Comparison of ENCODE assay signal across 16 cellular contexts in the genomic region with DNA sequence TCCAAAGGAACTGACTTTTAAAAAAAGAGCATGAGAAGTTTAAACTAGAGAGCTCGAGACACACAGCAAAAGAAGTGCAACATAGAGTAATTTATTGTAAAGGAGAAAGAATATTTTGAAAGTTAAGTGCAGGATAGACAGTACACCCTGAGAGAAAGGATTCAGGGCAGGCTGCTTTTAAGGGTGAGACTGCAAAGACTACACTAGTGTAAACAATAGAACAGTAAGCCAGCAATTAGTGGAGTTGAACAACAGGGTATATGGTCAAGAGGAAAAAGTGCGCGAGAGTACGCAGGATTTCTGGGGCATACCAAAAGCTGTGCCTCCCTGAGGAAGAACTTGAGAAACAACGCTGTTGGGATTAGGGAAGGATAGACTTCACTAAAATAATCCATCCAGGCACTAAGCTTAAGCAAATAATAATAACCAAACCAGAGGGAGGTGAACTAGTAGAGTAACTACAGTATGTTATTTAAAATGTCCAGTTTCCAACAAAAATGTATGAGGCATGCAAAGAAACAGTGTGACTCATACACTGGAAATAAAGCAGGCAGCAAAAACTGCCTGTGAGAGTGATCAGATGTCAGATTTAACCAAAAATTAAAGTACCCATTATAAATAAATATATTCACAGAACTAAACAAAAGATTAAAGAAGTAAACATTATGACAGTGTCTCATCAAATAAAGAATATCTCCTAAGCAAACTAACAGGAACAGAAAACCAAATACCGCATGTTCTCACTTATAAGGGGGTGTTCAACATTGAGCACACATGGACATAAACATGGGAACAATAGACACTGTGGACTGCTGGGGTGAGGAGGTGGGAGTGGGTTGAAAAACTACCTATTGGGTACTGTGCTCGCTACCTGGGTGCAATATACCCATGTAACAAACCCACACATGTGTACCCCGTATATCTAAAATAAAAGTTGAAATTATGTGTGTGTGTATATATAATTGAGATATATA. TPM values are rescaled to one million over a fixed set of nuclear protein-coding genes. Genes with fewer than 3 reads are reported as not detected.
DNase-seq lines count a peak whose midpoint lies in the region; ATAC-seq, FAIRE-seq and TF ChIP-seq lines count a peak whose summit lies in the region.
"Had no signal": no experiment of that assay in that cellular context is flagged by ENCODE, and none has a peak within 500 bp of the region (broad histone marks: within the 10 kb centered on the region; RNA-seq: fewer than 3 reads in every experiment).

No MANE protein-coding gene starts in this region.

- no TSS peak for BruUV-seq in IMR-90 (replicated peaks; lab: Mats Ljungman, UMichigan)

- H3K27me3 ChIP-seq in DND-41 (ENCODE audit: insufficient read depth, low read length, poor library complexity) (no peaks in the 10 kb centered on the region), IMR-90 (ENCODE audit: control insufficient read depth, insufficient read depth, low read length) (no peaks in the 10 kb centered on the region), neuronal stem cell (ENCODE audit: control insufficient read depth in 3 of 3, insufficient read depth in 3 of 3, low read depth in 1 of 3, low read length in 3 of 3) (no peaks in the 10 kb centered on the region)
- H3K27me3 ChIP-seq: gastroesophageal sphincter, pancreas, SJCRH30 had no signal

- H2AK9ac ChIP-seq in IMR-90 (replicated peaks; ENCODE audit: low read depth, low read length, poor library complexity), result no peak overlapping the region

- no peak overlapping the region; the same call in 2 of the 3 replicates for H2BK15ac ChIP-seq in IMR-90 (ENCODE audit: low read depth, low read length)
- no peak overlapping the region for H2BK15ac ChIP-seq in neuronal stem cell (ENCODE audit: low read length)

- no peak overlapping the region for H2BK12ac ChIP-seq in neuronal stem cell (ENCODE audit: low read length)

- no peaks in the 10 kb centered on the region for H3K79me2 ChIP-seq in DND-41 (ENCODE audit: insufficient read depth, low read length)

- H3K4me3 ChIP-seq in DND-41 (ENCODE audit: low read depth in 1 of 2, low read length in 2 of 2), result no peak overlapping the region
- H3K4me3 ChIP-seq in IMR-90 (ENCODE audit: insufficient read depth, low read depth, low read length), result no peak overlapping the region
- no peak overlapping the region for H3K4me3 ChIP-seq in cardiac fibroblast (replicated peaks in 1 of 2; ENCODE audit: low read depth in 2 of 2, low read length in 2 of 2)
- no peak overlapping the region for H3K4me3 ChIP-seq in neuronal stem cell (ENCODE audit: low read length in 2 of 2)
- no peak overlapping the region for H3K4me3 ChIP-seq in mucosa of descending colon
- no peak overlapping the region for H3K4me3 ChIP-seq in kidney (ENCODE audit: low read length in 2 of 2)
- H3K4me3 ChIP-seq: gastroesophageal sphincter, pancreas, SJCRH30 had no signal

- FAIRE-seq in kidney (lab: Jason Lieb, UNC), result no peak
- FAIRE-seq: colon, GM18507, pancreas had no signal

- POLR2A ChIA-PET in IMR-90 (lab: Charles Lee; ENCODE audit: unreplicated experiment), result no interaction called here

- H3K4me2 ChIP-seq in DND-41 (ENCODE audit: insufficient read depth, low read length) (no peak overlapping the region), IMR-90 (ENCODE audit: low read depth, low read length) (peak overlapping the region; percentile 26), neuronal stem cell (ENCODE audit: insufficient read depth, low read length, poor library complexity, severe bottlenecking) (no peak overlapping the region)

- H2AK5ac ChIP-seq in IMR-90 (ENCODE audit: low read depth, low read length), result no peak overlapping the region
- no peak overlapping the region for H2AK5ac ChIP-seq in neuronal stem cell (ENCODE audit: low read depth, low read length)

- 0 out of 2 replicates have a peak overlapping the region, but pooled peaks have one; percentile 3 for H3K14ac ChIP-seq in IMR-90 (replicated peaks; ENCODE audit: low read depth, low read length)
- H3K14ac ChIP-seq in neuronal stem cell (ENCODE audit: low read length), result no peak overlapping the region

- intact Hi-C loops in IMR-90 (cut with micrococcal nuclease) (loop anchor here (5.0 to 10.0 kb wide), 2 partner anchors 96 to 439 kb away; partner anchors contain the start of gene MYL12A), mucosa of descending colon (cut with DNase I, micrococcal nuclease) (no loop called here), kidney (cut with DNase I) (no loop called here)

- H3K9me1 ChIP-seq in IMR-90 (ENCODE audit: insufficient read depth, low read length), result peaks cover 4% of the 10 kb centered on the region; the same call in 1 of the 2 replicates

- H3K79me1 ChIP-seq in IMR-90 (ENCODE audit: low read depth in 1 of 2, low read length in 2 of 2) (peaks cover 0 to 4% of the 10 kb centered on the region in 2 experiments; a peak in 1 of 4 replicates), neuronal stem cell (ENCODE audit: low read depth, low read length) (no peaks in the 10 kb centered on the region)

- no peaks in the 10 kb centered on the region for H3K4me1 ChIP-seq in DND-41 (ENCODE audit: insufficient read depth, low read length)
- peaks cover 8% of the 10 kb centered on the region for H3K4me1 ChIP-seq in IMR-90 (ENCODE audit: control insufficient read depth, insufficient read depth, low read length)
- H3K4me1 ChIP-seq in neuronal stem cell (ENCODE audit: control insufficient read depth in 2 of 2, insufficient read depth in 1 of 2, low read depth in 1 of 2, low read length in 2 of 2), result peaks cover 0 to 2% of the 10 kb centered on the region in 2 donors
- H3K4me1 ChIP-seq in mucosa of descending colon (ENCODE audit: low read depth), result no peaks in the 10 kb centered on the region
- H3K4me1 ChIP-seq in kidney (ENCODE audit: control insufficient read depth in 1 of 2, insufficient read depth in 1 of 2, low read depth in 1 of 2, low read length in 2 of 2), result no peaks in the 10 kb centered on the region
- H3K4me1 ChIP-seq: gastroesophageal sphincter, pancreas, SJCRH30 had no signal

- H3K23ac ChIP-seq in IMR-90 (ENCODE audit: low read depth, low read length) (no peak overlapping the region), neuronal stem cell (ENCODE audit: low read depth, low read length, poor library complexity) (no peak overlapping the region)

- TF ChIP-seq POLR2A in IMR-90 (IDR thresholded peaks at IDR 0.05; ENCODE audit: low read depth, low read length), result no peak

- H3K9me3 ChIP-seq in DND-41 (ENCODE audit: insufficient read depth, low read length, severe bottlenecking), result peaks cover 3% of the 10 kb centered on the region
- H3K9me3 ChIP-seq in IMR-90 (ENCODE audit: control insufficient read depth, insufficient read depth, low read length), result peaks cover 6% of the 10 kb centered on the region
- H3K9me3 ChIP-seq in neuronal stem cell (replicated peaks in 1 of 2; ENCODE audit: control insufficient read depth in 2 of 2, insufficient read depth in 1 of 2, low read depth in 1 of 2, low read length in 2 of 2), result peaks cover 0 to 1% of the 10 kb centered on the region in 2 donors
- peaks cover 4% of the 10 kb centered on the region for H3K9me3 ChIP-seq in mucosa of descending colon
- peaks cover 2 to 11% of the 10 kb centered on the region in 2 donors for H3K9me3 ChIP-seq in kidney (ENCODE audit: control insufficient read depth in 1 of 2, low read length in 2 of 2)
- H3K9me3 ChIP-seq: pancreas had no signal

- H3K56ac ChIP-seq in IMR-90 (ENCODE audit: extremely low read depth, insufficient read depth, low read length), result no peak overlapping the region

- peak; percentile 17; the same call in 2 of the 3 replicates for ATAC-seq in DND-41 (ENCODE audit: insufficient read depth, low read depth)
- peak; percentile 92 for ATAC-seq in IMR-90 (ENCODE audit: low read depth)
- no peak for ATAC-seq in mucosa of descending colon
- ATAC-seq: gastroesophageal sphincter, pancreas had no signal

- H3K9ac ChIP-seq in DND-41 (ENCODE audit: low read depth, low read length) (no peak overlapping the region), IMR-90 (ENCODE audit: low read depth, low read length) (peak overlapping the region; percentile 31; the same call in 1 of the 2 replicates), neuronal stem cell (ENCODE audit: low read depth, low read length, poor library complexity) (no peak overlapping the region), kidney (ENCODE audit: low read length in 2 of 2) (no peak overlapping the region)

- H4K8ac ChIP-seq in IMR-90 (ENCODE audit: low read depth in 2 of 2, low read length in 2 of 2) (no peak overlapping the region), neuronal stem cell (ENCODE audit: low read depth, low read length) (no peak overlapping the region)

- DNase-seq in DND-41, result no peak
- peak; percentile 73 for DNase-seq in IMR-90
- DNase-seq in cardiac fibroblast (ENCODE audit: low read depth in 2 of 2), result peak; percentile 29 to 51
- DNase-seq in neuronal stem cell (ENCODE audit: low spot score), result no peak
- no peak for DNase-seq in mucosa of descending colon
- no peak for DNase-seq in kidney
- no peak for DNase-seq in activated naive CD4-positive, alpha-beta T cell treated with Interleukin-2 at 50 U/mL for 16 hours
- no peak for DNase-seq in glomerular visceral epithelial cell (ENCODE audit: extremely low spot score)
- DNase-seq: NCI-H1048; NCI-H524 treated with DMSO at 0.1 percent for 48 hours; pancreas; SJCRH30; stimulated activated CD4-positive, alpha-beta T cell treated with anti-CD3 and anti-CD28 coated beads, Interleukin-4, amount 100 ng/mL, for 24 hours had no signal

- no CpG with 5 or more reads among the region's 8 CpGs for WGBS in IMR-90 (ENCODE audit: extremely low coverage in 2 of 2, insufficient read length in 1 of 2), 2 experiments
- no CpG with 5 or more reads among the region's 8 CpGs for WGBS in neuronal stem cell (ENCODE audit: extremely low coverage in 2 of 2, insufficient read length in 2 of 2, insufficient replicate concordance in 1 of 2), 2 donors

- peak overlapping the region; percentile 3 for H2BK5ac ChIP-seq in IMR-90 (ENCODE audit: low read depth, low read length, poor library complexity, severe bottlenecking)
- no peak overlapping the region for H2BK5ac ChIP-seq in neuronal stem cell (ENCODE audit: low read length)

- H3K4ac ChIP-seq in IMR-90 (ENCODE audit: low read depth, low read length) (no peak overlapping the region), neuronal stem cell (ENCODE audit: low read length) (no peak overlapping the region)

- TF ChIP-seq CTCF in DND-41 (IDR thresholded peaks at IDR 0.05; ENCODE audit: borderline replicate concordance, extremely low read depth, low read length, poor library complexity, severe bottlenecking) (no peak), IMR-90 (conservative IDR thresholded peaks at IDR 0.05; ENCODE audit: low read depth, low read length) (no peak), cardiac fibroblast (IDR thresholded peaks at IDR 0.05; ENCODE audit: low read depth, low read length) (no peak), mucosa of descending colon (IDR thresholded peaks at IDR 0.05) (no peak), kidney (IDR thresholded peaks at IDR 0.05; ENCODE audit: borderline replicate concordance, extremely low read depth, insufficient read depth) (no peak)

- no peak overlapping the region for H4K5ac ChIP-seq in IMR-90 (ENCODE audit: low read depth, low read length)

- H3K36me3 ChIP-seq in DND-41 (ENCODE audit: insufficient read depth, low read length) (peaks cover 25% of the 10 kb centered on the region; the same call in 1 of the 2 replicates), IMR-90 (ENCODE audit: control insufficient read depth, insufficient read depth, low read length) (0 out of 2 replicates have a peak, but pooled peaks cover 4% of the 10 kb centered on the region), neuronal stem cell (replicated peaks in 1 of 2; ENCODE audit: control insufficient read depth in 2 of 2, insufficient read depth in 2 of 2, low read length in 2 of 2) (peaks cover 2 to 49% of the 10 kb centered on the region in 2 donors), mucosa of descending colon (ENCODE audit: low read depth) (no peaks in the 10 kb centered on the region), kidney (ENCODE audit: control insufficient read depth in 1 of 2, insufficient read depth in 2 of 2, low read length in 2 of 2) (peaks cover 5 to 9% of the 10 kb centered on the region in 2 donors)
- H3K36me3 ChIP-seq: pancreas had no signal

- dilution Hi-C loops in IMR-90 (cut with HindIII; ENCODE audit: low sequenced_read_pairs, unreplicated experiment), result no loop called here

- no peak for TF ChIP-seq RAD21 in IMR-90 (IDR thresholded peaks at IDR 0.05; ENCODE audit: low read length)

- no peak overlapping the region for H2BK120ac ChIP-seq in IMR-90 (ENCODE audit: low read depth, low read length)
- H2BK120ac ChIP-seq in neuronal stem cell (ENCODE audit: low read depth, low read length), result no peak overlapping the region

- CTCF ChIA-PET in IMR-90 (lab: Yijun Ruan, JAX), result interaction anchor here (0.6 to 0.9 kb wide), 2 partner anchors 15 to 21 kb away, joined by 4 read pairs; no protein-coding TSS in a partner anchor

- no peak overlapping the region for H4K91ac ChIP-seq in IMR-90 (ENCODE audit: insufficient read depth, low read depth, low read length)
- no peak overlapping the region for H4K91ac ChIP-seq in neuronal stem cell (ENCODE audit: low read depth, low read length, poor library complexity)

- H2BK20ac ChIP-seq in IMR-90 (ENCODE audit: low read depth, low read length), result no peak overlapping the region

- in situ Hi-C loops in IMR-90 (cut with MboI; ENCODE audit: low sequenced_read_pairs), result no loop called here

- H2AFZ ChIP-seq in DND-41 (ENCODE audit: low read depth, low read length), result no peak overlapping the region
- H2AFZ ChIP-seq in IMR-90 (replicated peaks; ENCODE audit: low read length, poor library complexity), result no peak overlapping the region
- H2AFZ ChIP-seq in neuronal stem cell (ENCODE audit: low read length), result no peak overlapping the region

- H3K18ac ChIP-seq in IMR-90 (ENCODE audit: low read depth, low read length), result no peak overlapping the region
- H3K18ac ChIP-seq in neuronal stem cell (ENCODE audit: low read length), result no peak overlapping the region

- H4K20me1 ChIP-seq in DND-41 (ENCODE audit: insufficient read depth, low read length), result no peaks in the 10 kb centered on the region
- peaks cover 8% of the 10 kb centered on the region; the same call in 1 of the 2 replicates for H4K20me1 ChIP-seq in IMR-90 (ENCODE audit: insufficient read depth, low read length)

- H3K27ac ChIP-seq in DND-41 (ENCODE audit: low read length) (no peak overlapping the region), IMR-90 (ENCODE audit: insufficient read depth, low read length) (peak overlapping the region; percentile 70; the same call in 1 of the 2 replicates), neuronal stem cell (replicated peaks; ENCODE audit: low read length) (peak overlapping the region; percentile 13), kidney (ENCODE audit: low read depth in 2 of 2, low read length in 2 of 2) (no peak overlapping the region)
- H3K27ac ChIP-seq: gastroesophageal sphincter, pancreas, SJCRH30 had no signal

RNA-seq across cellular contexts. Expression of gene EMILIN2, which starts 40.5 kb away (rescaled TPM):
- total RNA-seq in IMR-90 (2012; rRNA removed) (under 0.01 TPM in 2 replicates), mucosa of descending colon (10 to 100 TPM; 13.3 to 19.6 (median 18.3) TPM), kidney (24.0 TPM)
- polyA plus RNA-seq in IMR-90 (2012; rRNA removed) (0.14 and 0.34 TPM in 2 replicates), kidney (ENCODE audit: insufficient read depth, low read depth, low replicate concordance) (4.3 TPM)
- 0.24 and 0.29 TPM in 2 replicates for polyA plus RNA-seq in IMR-90 (2012; cell fraction: cytosol; rRNA removed)
- 0.73 and 0.91 TPM in 2 replicates for polyA plus RNA-seq in IMR-90 (2012; cell fraction: nucleus; rRNA removed; ENCODE audit: low replicate concordance)
- 4.1 TPM for polyA plus RNA-seq in neuronal stem cell (2013, experiment 1 of 2)
- polyA plus RNA-seq in neuronal stem cell (2013, experiment 2 of 2), result 3.2 TPM

Comparison
In these comparisons a context has a peak if more than half of its experiments do, and no peak if none do; other contexts are left out.
1. DNase-seq: peak in IMR-90 (single experiment) and cardiac fibroblast (2 of 2); none in DND-41 (single experiment), neuronal stem cell (single experiment), mucosa of descending colon (0 of 3), kidney (single experiment), activated naive CD4-positive, alpha-beta T cell treated with Interleukin-2 at 50 U/mL for 16 hours (single experiment) and glomerular visceral epithelial cell (single experiment).
2. H3K27ac ChIP-seq: peak in IMR-90 (single experiment) and neuronal stem cell (single experiment); none in DND-41 (single experiment) and kidney (0 of 2).
3. RNA of gene EMILIN2, which starts 40.5 kb away (total RNA-seq): 24.0 TPM in kidney (single experiment) and 13.3 to 19.6 TPM in mucosa of descending colon; under 0.01 TPM in IMR-90; every median in the first group is over 10 times any median in the second.